11 cellular contexts compared by ENCODE assay signal in the genomic region with DNA sequence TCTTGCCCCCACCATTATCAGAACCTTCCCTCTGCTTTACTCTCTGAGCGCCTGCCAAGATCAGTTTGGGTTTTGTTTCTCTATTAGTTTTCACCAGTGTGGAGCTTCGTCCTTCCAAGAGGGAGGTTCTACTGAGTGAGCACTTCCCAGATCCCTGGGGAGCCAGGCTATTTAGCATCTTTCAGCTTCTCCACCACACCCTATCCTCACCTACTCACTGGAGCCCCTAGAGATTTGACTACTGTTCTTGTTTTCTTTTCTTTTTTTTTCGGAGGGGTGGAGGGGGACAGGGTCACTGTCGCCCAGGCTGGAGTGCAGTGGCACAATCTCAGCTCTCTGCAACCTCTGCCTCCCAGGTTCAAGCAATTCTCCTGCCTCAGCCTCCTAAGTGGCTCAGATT. TPM values are rescaled to one million over a fixed set of nuclear protein-coding genes. Genes with fewer than 3 reads are reported as not detected.
"Had no signal": no experiment of that assay in that cellular context is flagged by ENCODE, and none has a peak within 500 bp of the region (broad histone marks: within the 10 kb centered on the region; RNA-seq: fewer than 3 reads in every experiment).

No MANE protein-coding gene starts in this region.

RNA-seq across cellular contexts. Expression of a gene that starts 13.0 kb away (rescaled TPM):
- total RNA-seq: activated B cell treated with CpG ODN at 0.5 μM for 24 hours; activated CD4-positive, alpha-beta memory T cell treated with anti-CD3 and anti-CD28 coated beads for 36 hours; activated naive CD4-positive, alpha-beta T cell treated with anti-CD3 and anti-CD28 coated beads for 36 hours; activated naive CD4-positive, alpha-beta T cell treated with anti-CD3 and anti-CD28 coated beads, Interleukin-2, amount 50 U/mL, for 72 hours; activated T-cell treated with anti-CD3 and anti-CD28 coated beads, Interleukin-2, amount 50 U/mL, for 4 hours; activated T-helper 1 cell treated with anti-CD3 and anti-CD28 coated beads, Interleukin-12 subunit alpha, Interleukin-12 subunit beta, Interleukin-2, Interleukin-4 antibody, amounts not matched to agents 30 ng/mL and 10 ng/mL and 1 ng/mL, durations not matched to agents 14 hours and 24 hours and 36 hours; Peyer's patch; SJSA1; T-cell; T-helper 17 cell had no signal
- polyA plus RNA-seq: SK-N-SH had no signal

RNA-seq across cellular contexts. Expression of a gene that starts 15.9 kb away (rescaled TPM):
- total RNA-seq: activated B cell treated with CpG ODN at 0.5 μM for 24 hours, SJSA1 had no signal

RNA-seq across cellular contexts. Expression of a gene that starts 21.6 kb away (rescaled TPM):
- total RNA-seq: activated B cell treated with CpG ODN at 0.5 μM for 24 hours; activated CD4-positive, alpha-beta memory T cell treated with anti-CD3 and anti-CD28 coated beads for 36 hours; activated naive CD4-positive, alpha-beta T cell treated with anti-CD3 and anti-CD28 coated beads for 36 hours; activated naive CD4-positive, alpha-beta T cell treated with anti-CD3 and anti-CD28 coated beads, Interleukin-2, amount 50 U/mL, for 72 hours; activated T-cell treated with anti-CD3 and anti-CD28 coated beads, Interleukin-2, amount 50 U/mL, for 4 hours; activated T-helper 1 cell treated with anti-CD3 and anti-CD28 coated beads, Interleukin-12 subunit alpha, Interleukin-12 subunit beta, Interleukin-2, Interleukin-4 antibody, amounts not matched to agents 30 ng/mL and 10 ng/mL and 1 ng/mL, durations not matched to agents 14 hours and 24 hours and 36 hours; Peyer's patch; SJSA1; T-cell; T-helper 17 cell had no signal
